10 cellular contexts compared by ENCODE assay signal in the genomic region with DNA sequence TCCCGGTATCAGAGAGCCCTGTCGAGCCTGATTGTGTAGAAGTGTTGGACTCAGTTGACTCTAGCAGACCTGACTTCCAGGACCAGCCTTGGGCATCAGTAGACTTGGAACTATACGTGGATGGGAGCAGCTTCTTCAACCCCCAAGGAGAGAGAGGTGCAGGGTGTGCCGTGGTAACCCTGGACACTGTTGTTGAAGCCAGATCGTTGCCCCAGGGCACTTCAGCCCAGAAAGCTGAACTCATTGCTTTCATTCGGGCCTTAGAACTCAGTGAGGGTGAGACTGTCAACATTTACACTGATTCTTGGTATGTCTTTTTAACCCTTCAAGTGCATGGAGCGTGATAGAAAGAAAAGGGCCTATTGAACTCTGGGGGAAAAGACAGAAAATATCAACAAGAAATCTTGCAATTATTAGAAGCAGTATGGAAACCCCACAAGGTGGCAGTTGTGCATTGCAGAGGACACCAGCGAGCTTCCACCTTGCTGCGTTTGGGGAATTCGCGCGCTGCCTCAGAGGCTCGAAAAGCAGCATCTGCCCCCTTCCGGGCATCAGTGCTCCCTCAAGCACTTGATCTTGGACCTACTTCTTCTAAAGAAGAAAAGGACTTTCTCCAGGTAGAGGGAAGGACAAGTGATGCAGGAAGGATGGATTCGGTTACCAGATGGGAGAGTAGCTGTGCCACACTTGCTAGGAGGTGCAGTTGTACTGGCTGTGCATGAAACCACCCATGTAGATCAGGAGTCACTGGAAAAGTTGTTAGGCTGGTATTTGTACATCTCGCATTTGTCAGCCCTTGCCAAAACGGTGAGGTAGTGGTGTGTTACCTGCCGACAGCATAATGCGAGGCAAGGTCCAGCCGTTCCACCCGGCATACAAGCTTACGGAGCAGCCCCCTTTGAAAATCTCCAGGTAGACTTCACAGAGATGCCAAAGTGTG. TPM values are rescaled to one million over a fixed set of nuclear protein-coding genes. Genes with fewer than 3 reads are reported as not detected.
"Had no signal": no experiment of that assay in that cellular context is flagged by ENCODE, and none has a peak within 500 bp of the region (broad histone marks: within the 10 kb centered on the region; RNA-seq: fewer than 3 reads in every experiment).

No MANE protein-coding gene starts in this region.

RNA-seq across cellular contexts. Expression of gene DAPL1, which starts 53.2 kb away (rescaled TPM):
- total RNA-seq: activated CD8-positive, alpha-beta T cell treated with anti-CD3 and anti-CD28 coated beads, Interleukin-2, amount 10 ng/mL, durations not matched to agents 7 days and 5 days; aorta; breast epithelium; K562; PC-9; Right ventricle myocardium superior; RPMI7951; SJCRH30; T-helper 2 cell treated with Interferon-gamma antibody and Interleukin-4, amounts not matched to agents 100 ng/mL and 5 ng/mL, for 36 hours had no signal
- polyA plus RNA-seq: K562, SK-N-SH had no signal
